8 cellular contexts compared by ENCODE assay signal in genomic region chrX:108349210-108349609, GRCh38.
"Had no signal": no experiment of that assay in that cellular context is flagged by ENCODE, and none has a peak within 500 bp of the region (broad histone marks: within the 10 kb centered on the region; RNA-seq: fewer than 3 reads in every experiment).

No MANE protein-coding gene starts in this region.

- DNase-seq: H9, HCEC 1CT, KBM-7 had no signal

- H3K9ac ChIP-seq: KMS-11 had no signal

- H3K4me2 ChIP-seq: GM23338, KMS-11 had no signal

- H3K4me1 Mint-ChIP-seq: IgD-negative memory B cell had no signal

- H3K4me3 Mint-ChIP-seq: GM23338, H9, IgD-negative memory B cell had no signal

- H3K27ac ChIP-seq: HL-60, KMS-11 had no signal

- H3K4me3 ChIP-seq: GM23338 had no signal

- H3K27ac Mint-ChIP-seq: GM23338, IgD-negative memory B cell had no signal

- H3K36me3 Mint-ChIP-seq: IgD-negative memory B cell had no signal

- H2AFZ ChIP-seq: GM23338 had no signal

- FAIRE-seq: H54 had no signal

- H3K9me3 Mint-ChIP-seq: GM23338, H9, IgD-negative memory B cell had no signal

- ATAC-seq: GM23338 had no signal

- H3K27me3 Mint-ChIP-seq: IgD-negative memory B cell had no signal
